13 cellular contexts compared by ENCODE assay signal in the genomic region with DNA sequence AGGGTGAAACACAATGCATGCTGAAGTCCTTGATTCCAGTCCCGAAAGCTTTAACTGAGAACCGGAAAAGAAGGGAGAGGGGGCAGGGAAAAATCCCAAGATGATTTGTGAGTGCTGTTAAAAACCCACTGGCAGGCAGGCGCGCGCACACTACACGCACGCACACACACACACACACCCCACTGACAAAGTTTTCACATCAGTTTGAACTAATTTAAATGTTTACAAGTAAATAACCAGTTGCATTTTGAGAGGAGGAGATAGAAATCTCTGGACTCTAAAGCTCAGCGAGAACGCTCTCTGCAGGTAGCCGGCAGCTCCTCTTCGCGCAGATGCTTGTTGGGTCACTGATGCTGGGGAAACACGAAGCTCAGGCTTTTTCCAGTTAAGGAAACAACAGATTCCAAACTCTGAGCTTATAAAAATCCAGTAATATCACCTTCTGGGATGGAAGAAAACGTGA. TPM values are rescaled to one million over a fixed set of nuclear protein-coding genes. Genes with fewer than 3 reads are reported as not detected.
DNase-seq lines count a peak whose midpoint lies in the region; ATAC-seq and TF ChIP-seq lines count a peak whose summit lies in the region.
"Had no signal": no experiment of that assay in that cellular context is flagged by ENCODE, and none has a peak within 500 bp of the region (broad histone marks: within the 10 kb centered on the region; RNA-seq: fewer than 3 reads in every experiment).

No MANE protein-coding gene starts in this region.

- H3K27me3 Mint-ChIP-seq in neural crest cell (ENCODE audit: low read depth): peaks cover 69% of the 10 kb centered on the region
- H3K27me3 Mint-ChIP-seq in activated CD4-positive, alpha-beta T cell treated with anti-CD3 and anti-CD28 coated beads for 36 hours: peaks cover 54% of the 10 kb centered on the region
- peaks cover 52% of the 10 kb centered on the region for H3K27me3 Mint-ChIP-seq in activated naive CD4-positive, alpha-beta T cell treated with anti-CD3 and anti-CD28 coated beads, Interleukin-2, amount 10 ng/mL, durations not matched to agents 7 days and 5 days

- H3K27ac Mint-ChIP-seq in neural crest cell (ENCODE audit: unreplicated experiment): no peak overlapping the region
- H3K27ac Mint-ChIP-seq in activated CD4-positive, alpha-beta T cell treated with anti-CD3 and anti-CD28 coated beads for 36 hours: no peak overlapping the region
- no peak overlapping the region for H3K27ac Mint-ChIP-seq in activated naive CD4-positive, alpha-beta T cell treated with anti-CD3 and anti-CD28 coated beads, Interleukin-2, amount 10 ng/mL, durations not matched to agents 7 days and 5 days
- H3K27ac Mint-ChIP-seq: activated CD4-positive, alpha-beta T cell treated with anti-CD3 and anti-CD28 coated beads, Interleukin-2, amount 10 ng/mL, durations not matched to agents 7 days and 5 days; B cell had no signal

- H3K4me3 ChIP-seq in epithelial cell of esophagus (ENCODE audit: low read length): peak overlapping the region; percentile 14
- H3K4me3 ChIP-seq: left lung had no signal

- intact Hi-C loops in activated CD4-positive, alpha-beta T cell treated with anti-CD3 and anti-CD28 coated beads for 36 hours (cut with DNase I, micrococcal nuclease): no loop called here

- peaks cover 43% of the 10 kb centered on the region for H3K4me1 Mint-ChIP-seq in neural crest cell
- H3K4me1 Mint-ChIP-seq in activated CD4-positive, alpha-beta T cell treated with anti-CD3 and anti-CD28 coated beads for 36 hours: peaks cover 20% of the 10 kb centered on the region
- no peaks in the 10 kb centered on the region for H3K4me1 Mint-ChIP-seq in activated naive CD4-positive, alpha-beta T cell treated with anti-CD3 and anti-CD28 coated beads, Interleukin-2, amount 10 ng/mL, durations not matched to agents 7 days and 5 days
- H3K4me1 Mint-ChIP-seq: B cell had no signal

- H3K9me3 Mint-ChIP-seq in neural crest cell: peaks cover 3% of the 10 kb centered on the region
- no peaks in the 10 kb centered on the region for H3K9me3 Mint-ChIP-seq in activated CD4-positive, alpha-beta T cell treated with anti-CD3 and anti-CD28 coated beads for 36 hours (ENCODE audit: low read depth)
- no peaks in the 10 kb centered on the region for H3K9me3 Mint-ChIP-seq in activated naive CD4-positive, alpha-beta T cell treated with anti-CD3 and anti-CD28 coated beads, Interleukin-2, amount 10 ng/mL, durations not matched to agents 7 days and 5 days
- H3K9me3 Mint-ChIP-seq: activated CD4-positive, alpha-beta T cell treated with anti-CD3 and anti-CD28 coated beads, Interleukin-2, amount 10 ng/mL, durations not matched to agents 7 days and 5 days had no signal

- TF ChIP-seq CTCF in epithelial cell of esophagus (IDR thresholded peaks at IDR 0.05; ENCODE audit: insufficient read depth, low read depth, low read length, missing control alignments) (no peak), neural crest cell (conservative IDR thresholded peaks at IDR 0.05) (no peak)

- peak overlapping the region; percentile 89 for H3K4me3 Mint-ChIP-seq in neural crest cell
- H3K4me3 Mint-ChIP-seq in activated CD4-positive, alpha-beta T cell treated with anti-CD3 and anti-CD28 coated beads for 36 hours: no peak overlapping the region
- no peak overlapping the region for H3K4me3 Mint-ChIP-seq in activated naive CD4-positive, alpha-beta T cell treated with anti-CD3 and anti-CD28 coated beads, Interleukin-2, amount 10 ng/mL, durations not matched to agents 7 days and 5 days
- H3K4me3 Mint-ChIP-seq: activated CD4-positive, alpha-beta T cell treated with anti-CD3 and anti-CD28 coated beads, Interleukin-2, amount 10 ng/mL, durations not matched to agents 7 days and 5 days; B cell had no signal

- ATAC-seq in GM21515 (IDR thresholded peaks at IDR 0.05; ENCODE audit: unreplicated experiment): no peak
- no peak for ATAC-seq in activated CD4-positive, alpha-beta T cell treated with anti-CD3 and anti-CD28 coated beads for 36 hours
- ATAC-seq: left lung had no signal

- DNase-seq in ELR (ENCODE audit: low read depth) (peak; percentile 21), NCI-H748 treated with DMSO at 0.1 percent for 48 hours (lab: John Stamatoyannopoulos, UW) (peak; percentile 62), epithelial cell of esophagus (ENCODE audit: low read depth) (no peak), neural crest cell (ENCODE audit: low read depth, low spot score) (no peak)
- DNase-seq in activated CD8-positive, alpha-beta memory T cell treated with anti-CD3 and anti-CD28 coated beads, Interleukin-2, amount 50 U/mL, for 4 hours: no peak
- DNase-seq in activated CD4-positive, alpha-beta T cell treated with anti-CD3 and anti-CD28 coated beads for 36 hours: no peak
- no peak for DNase-seq in activated naive CD4-positive, alpha-beta T cell treated with anti-CD3 and anti-CD28 coated beads, Interleukin-2, amount 10 ng/mL, durations not matched to agents 7 days and 5 days
- DNase-seq: activated CD4-positive, alpha-beta T cell treated with anti-CD3 and anti-CD28 coated beads, Interleukin-2, amount 10 ng/mL, durations not matched to agents 7 days and 5 days; activated gamma-delta T cell treated with Interleukin-2 at 50 U/mL for 16 hours; cerebellar nuclear complex; left lung had no signal

- POLR2A ChIA-PET in activated CD4-positive, alpha-beta T cell treated with anti-CD3 and anti-CD28 coated beads for 36 hours (lab: Charles Lee): interaction anchor here (0.6 kb wide), 1 partner anchor 143 kb away, joined by 7 read pairs; no protein-coding TSS in a partner anchor

- H3K36me3 Mint-ChIP-seq in neural crest cell (ENCODE audit: low read depth): peaks cover 3% of the 10 kb centered on the region
- H3K36me3 Mint-ChIP-seq in activated CD4-positive, alpha-beta T cell treated with anti-CD3 and anti-CD28 coated beads for 36 hours (ENCODE audit: low read depth): no peaks in the 10 kb centered on the region
- no peaks in the 10 kb centered on the region for H3K36me3 Mint-ChIP-seq in activated naive CD4-positive, alpha-beta T cell treated with anti-CD3 and anti-CD28 coated beads, Interleukin-2, amount 10 ng/mL, durations not matched to agents 7 days and 5 days

- CTCF ChIA-PET in activated CD4-positive, alpha-beta T cell treated with anti-CD3 and anti-CD28 coated beads for 36 hours (lab: Charles Lee): no interaction called here
- CTCF ChIA-PET in activated naive CD4-positive, alpha-beta T cell treated with anti-CD3 and anti-CD28 coated beads, Interleukin-2, amount 10 ng/mL, durations not matched to agents 7 days and 5 days (lab: Charles Lee): no interaction called here

RNA-seq across cellular contexts. Expression of gene SLITRK1, which starts 0.8 kb away (rescaled TPM):
- total RNA-seq in neural crest cell: 1.6 TPM in 2 replicates
- not detected for total RNA-seq in activated CD4-positive, alpha-beta T cell treated with anti-CD3 and anti-CD28 coated beads for 36 hours
- total RNA-seq: activated CD4-positive, alpha-beta T cell treated with anti-CD3 and anti-CD28 coated beads, Interleukin-2, amount 10 ng/mL, durations not matched to agents 7 days and 5 days; B cell; left lung had no signal

Comparison
In these comparisons a context has a peak if more than half of its experiments do, and no peak if none do; other contexts are left out.
1. DNase-seq: peak in ELR (single experiment) and NCI-H748 treated with DMSO at 0.1 percent for 48 hours (single experiment); none in epithelial cell of esophagus (single experiment), neural crest cell (single experiment), activated CD8-positive, alpha-beta memory T cell treated with anti-CD3 and anti-CD28 coated beads, Interleukin-2, amount 50 U/mL, for 4 hours (single experiment), activated CD4-positive, alpha-beta T cell treated with anti-CD3 and anti-CD28 coated beads for 36 hours (single experiment) and activated naive CD4-positive, alpha-beta T cell treated with anti-CD3 and anti-CD28 coated beads, Interleukin-2, amount 10 ng/mL, durations not matched to agents 7 days and 5 days (single experiment).